In genomic region chr7:47778153-47778661, GRCh38 we compare ENCODE assay signal across 1 cellular context.
TF ChIP-seq lines count a peak whose summit lies in the region.

No MANE protein-coding gene starts in this region.

TF ChIP-seq in HCT116, 20 proteins besides CTCF, POLR2A, EP300 and RAD21 (continued from another document):
- TF ChIP-seq REST (IDR thresholded peaks at IDR 0.05; ENCODE audit: low read depth) (no peak), ATF3 (IDR thresholded peaks at IDR 0.05) (no peak), EZH2phosphoT487 (IDR thresholded peaks at IDR 0.05; ENCODE audit: borderline replicate concordance) (no peak), POLR2AphosphoS5 (IDR thresholded peaks at IDR 0.05; ENCODE audit: low read depth, low read length) (no peak), ZFX (IDR thresholded peaks at IDR 0.05) (no peak)
TF ChIP-seq in HCT116: peak in this region for 0.
